9 cellular contexts compared by ENCODE assay signal in genomic region chr15:64697911-64698369, GRCh38.
DNase-seq lines count a peak whose midpoint lies in the region; ATAC-seq, FAIRE-seq and TF ChIP-seq lines count a peak whose summit lies in the region.
"Had no signal": no experiment of that assay in that cellular context is flagged by ENCODE, and none has a peak within 500 bp of the region (broad histone marks: within the 10 kb centered on the region; RNA-seq: fewer than 3 reads in every experiment).

No MANE protein-coding gene starts in this region.

- peak; percentile 70 for DNase-seq in activated effector memory CD4-positive, alpha-beta T cell treated with anti-CD3 and anti-CD28 coated beads, Interleukin-2, amount 50 U/mL, for 16 hours
- no peak for DNase-seq in activated effector memory CD4-positive, alpha-beta T cell treated with Interleukin-2 at 50 U/mL for 16 hours
- DNase-seq in K562 (ENCODE audit: extremely low read depth in 1 of 4, low spot score in 3 of 4) (no peak), tibial nerve (ENCODE audit: low spot score in 2 of 2) (no peak), NCI-H1105 treated with DMSO at 0.1 percent for 48 hours (lab: John Stamatoyannopoulos, UW) (no peak), NCI-H1105 (lab: John Stamatoyannopoulos, UW) (no peak)
- no peak for DNase-seq in naive thymus-derived CD8-positive, alpha-beta T cell
- DNase-seq: NCI-H1048 had no signal

- in situ Hi-C loops in K562 (cut with MboI), result no loop called here

- H3K27me3 ChIP-seq in K562 (ENCODE audit: control insufficient read depth in 2 of 2, insufficient read depth in 2 of 2, low read length in 2 of 2) (no peaks in the 10 kb centered on the region), tibial nerve (no peaks in the 10 kb centered on the region)

- H3K4me3 ChIP-seq in K562 (no peak overlapping the region), tibial nerve (no peak overlapping the region)

- TF ChIP-seq EP300 in K562 (IDR thresholded peaks at IDR 0.05; ENCODE audit: low read length), result no peak
- TF ChIP-seq EP300 in tibial nerve (IDR thresholded peaks at IDR 0.05), result no peak

- H3K27ac ChIP-seq in K562 (ENCODE audit: extremely low read depth, low read depth, low read length) (no peak overlapping the region), tibial nerve (peak overlapping the region in 3 of 4 donors; percentile 17 to 95 (median 93))

- intact Hi-C loops in K562 (cut with micrococcal nuclease), result no loop called here

- TF ChIP-seq POLR2A in K562 (conservative IDR thresholded peaks at IDR 0.05) (no peak), tibial nerve (IDR thresholded peaks at IDR 0.05) (no peak)

- no TSS peak for BruUV-seq in K562 (replicated peaks; lab: Mats Ljungman, UMichigan)

- TF ChIP-seq RAD21 in K562 (CRISPR knock-in tag; conservative IDR thresholded peaks at IDR 0.05 in 1 of 2, IDR thresholded peaks at IDR 0.05 in 1 of 2), result no peak

- H3K4me3 Mint-ChIP-seq in naive thymus-derived CD8-positive, alpha-beta T cell, result no peak overlapping the region

- peaks cover 17 to 50% of the 10 kb centered on the region in 2 experiments for H3K4me1 ChIP-seq in K562 (replicated peaks in 1 of 2; ENCODE audit: control insufficient read depth in 2 of 2, insufficient read depth in 2 of 2, low read length in 2 of 2)
- H3K4me1 ChIP-seq in tibial nerve, result peaks cover 5 to 95% (median 66%) of the 10 kb centered on the region in 4 donors

- peaks cover 14% of the 10 kb centered on the region; the same call in 2 of the 3 replicates for H3K36me3 ChIP-seq in K562 (ENCODE audit: control insufficient read depth, insufficient read depth, low read length)
- no peaks in the 10 kb centered on the region for H3K36me3 ChIP-seq in tibial nerve

- no peaks in the 10 kb centered on the region for H3K9me3 Mint-ChIP-seq in naive thymus-derived CD8-positive, alpha-beta T cell

- H4K20me1 ChIP-seq in K562 (replicated peaks; ENCODE audit: control insufficient read depth, insufficient read depth, low read length), result peaks cover 26% of the 10 kb centered on the region

- H3K4me2 ChIP-seq in K562 (ENCODE audit: insufficient read depth, low read length), result no peak overlapping the region

- TF ChIP-seq CTCF in K562 (IDR thresholded peaks at IDR 0.05 in 2 of 3, conservative IDR thresholded peaks at IDR 0.05 in 1 of 3; ENCODE audit: insufficient read depth in 2 of 3, low read depth in 1 of 3, low read length in 3 of 3) (no peak), tibial nerve (IDR thresholded peaks at IDR 0.05) (no peak)

- FAIRE-seq in K562 (lab: Jason Lieb, UNC), result no peak

- H3K27ac Mint-ChIP-seq in naive thymus-derived CD8-positive, alpha-beta T cell, result peak overlapping the region in 9 of 10 donors; percentile 4 to 88 (median 60)

- ATAC-seq in K562 (no peak), HG02981 (IDR thresholded peaks at IDR 0.05; ENCODE audit: unreplicated experiment) (no peak)
- no peak for ATAC-seq in naive thymus-derived CD8-positive, alpha-beta T cell

- peaks cover 50% of the 10 kb centered on the region for H3K79me2 ChIP-seq in K562 (ENCODE audit: control insufficient read depth, insufficient read depth, low read length)

- H3K9me3 ChIP-seq in K562 (replicated peaks; ENCODE audit: control insufficient read depth, insufficient read depth, low read depth, low read length) (no peaks in the 10 kb centered on the region), tibial nerve (no peaks in the 10 kb centered on the region)

- H2AFZ ChIP-seq in K562 (ENCODE audit: low read depth, low read length), result no peak overlapping the region

- H3K36me3 Mint-ChIP-seq in naive thymus-derived CD8-positive, alpha-beta T cell, result peaks cover 0 to 27% (median 4%) of the 10 kb centered on the region in 3 donors

- WGBS in K562 (ENCODE audit: insufficient coverage, low coverage, missing lambda C conversion rate), result 67% methylated on average over 3 of the region's 3 CpGs
- WGBS in tibial nerve, 2 donors, result 38 to 55% methylated on average over 3 of the region's 3 CpGs

- no peak overlapping the region for H3K9ac ChIP-seq in K562 (ENCODE audit: insufficient read depth in 1 of 2, low read depth in 2 of 2, low read length in 2 of 2)

- H3K27me3 Mint-ChIP-seq in naive thymus-derived CD8-positive, alpha-beta T cell, result no peaks in the 10 kb centered on the region

- peaks cover 42 to 91% (median 73%) of the 10 kb centered on the region in 4 donors for H3K4me1 Mint-ChIP-seq in naive thymus-derived CD8-positive, alpha-beta T cell

- CTCF ChIA-PET in K562 (lab: Yijun Ruan, JAX; ENCODE audit: low intra/inter-chr PET ratio), result no interaction called here

- POLR2A ChIA-PET in K562 (lab: Yijun Ruan, JAX), result interaction anchor here (0.6 to 1.0 kb wide), 3 partner anchors 11 to 22 kb away, joined by 3 to 4 read pairs (median 3); no protein-coding TSS in a partner anchor
- POLR2A ChIA-PET in naive thymus-derived CD8-positive, alpha-beta T cell (lab: Charles Lee), result no interaction called here

- H3K9me1 ChIP-seq in K562 (ENCODE audit: control insufficient read depth, insufficient read depth, low read length), result peaks cover 5% of the 10 kb centered on the region

TF ChIP-seq in K562, 482 proteins besides CTCF, POLR2A, EP300 and RAD21:
- TF ChIP-seq MCM7 (IDR thresholded peaks at IDR 0.05) (no peak), ATF3 (IDR thresholded peaks at IDR 0.05) (peak; percentile 65), ATF3 (CRISPR knock-in tag; conservative IDR thresholded peaks at IDR 0.05) (no peak), RBM17 (IDR thresholded peaks at IDR 0.05; ENCODE audit: borderline replicate concordance, low read depth, low read length) (no peak), ZBTB17 (CRISPR knock-in tag; IDR thresholded peaks at IDR 0.05) (no peak)
